Comparison of ENCODE assay signal across 29 cellular contexts in the genomic region with DNA sequence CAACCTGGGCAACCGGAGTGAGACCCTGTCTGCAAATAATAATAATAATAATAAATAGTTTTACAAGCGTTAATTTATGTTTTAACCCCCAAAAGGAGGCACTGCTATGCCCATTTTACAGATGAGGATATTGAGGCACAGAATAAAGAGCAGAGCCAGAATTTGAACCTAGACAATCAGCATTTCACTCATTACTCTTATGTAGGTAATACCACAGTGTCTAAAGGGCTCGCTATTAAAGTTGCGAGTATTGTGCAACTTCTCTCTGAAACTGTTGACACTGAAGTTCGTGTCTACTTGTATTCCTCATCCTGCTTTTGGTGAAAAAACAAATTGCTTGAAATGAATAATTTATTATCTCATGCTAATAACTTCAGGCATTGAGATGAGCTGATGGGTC. TPM values are rescaled to one million over a fixed set of nuclear protein-coding genes. Genes with fewer than 3 reads are reported as not detected.
"Had no signal": no experiment of that assay in that cellular context is flagged by ENCODE, and none has a peak within 500 bp of the region (broad histone marks: within the 10 kb centered on the region; RNA-seq: fewer than 3 reads in every experiment).

No MANE protein-coding gene starts in this region.

- H3K4me3 ChIP-seq: lung, ovary, psoas muscle, sigmoid colon had no signal

- H3K9me3 Mint-ChIP-seq: dendritic cell treated with granulocyte-macrophage colony-stimulating factor and Interleukin-4, amounts not matched to agents 40 ng/mL and 50 ng/mL, for 4 days; endodermal cell; memory B cell; natural killer cell; stimulated activated memory B cell treated with anti-CD40 and anti-IgM and Interleukin-4, amounts not matched to agents 10 μg/mL and 1 μg/mL and 100 μg/mL, for 72 hours; type B pancreatic cell had no signal

- ATAC-seq: esophagus mucosa; gastrocnemius medialis; left lobe of liver; psoas muscle; right cardiac atrium; stimulated activated memory B cell treated with anti-CD40 and anti-IgM and Interleukin-4, amounts not matched to agents 10 μg/mL and 1 μg/mL and 100 μg/mL, for 72 hours had no signal

- H3K27ac Mint-ChIP-seq: dendritic cell treated with granulocyte-macrophage colony-stimulating factor and Interleukin-4, amounts not matched to agents 40 ng/mL and 50 ng/mL, for 4 days; endodermal cell; memory B cell; stimulated activated memory B cell treated with anti-CD40 and anti-IgM and Interleukin-4, amounts not matched to agents 10 μg/mL and 1 μg/mL and 100 μg/mL, for 72 hours had no signal

- H3K36me3 ChIP-seq: gastrocnemius medialis, ovary, sigmoid colon, tibial artery had no signal

- H3K36me3 Mint-ChIP-seq: memory B cell; stimulated activated memory B cell treated with anti-CD40 and anti-IgM and Interleukin-4, amounts not matched to agents 10 μg/mL and 1 μg/mL and 100 μg/mL, for 72 hours; type B pancreatic cell had no signal

- H3K4me3 Mint-ChIP-seq: dendritic cell treated with granulocyte-macrophage colony-stimulating factor and Interleukin-4, amounts not matched to agents 40 ng/mL and 50 ng/mL, for 4 days had no signal

- H3K9me3 ChIP-seq: gastrocnemius medialis, ovary, psoas muscle, sigmoid colon, testis, tibial artery had no signal

- DNase-seq: effector CD8-positive, alpha-beta T cell; endodermal cell; foreskin fibroblast; gastrocnemius medialis; head of caudate nucleus; kidney; natural killer cell; occipital lobe; posterior cingulate gyrus; sigmoid colon; stimulated activated CD4-positive, alpha-beta T cell treated with anti-CD3 and anti-CD28 coated beads, Interleukin-2, amount 100 ng/mL, for 24 hours; stimulated activated CD4-positive, alpha-beta T cell treated with anti-CD3 and anti-CD28 coated beads, Interleukin-4, amount 100 ng/mL, for 24 hours; stimulated activated naive CD8-positive, alpha-beta T cell treated with anti-CD3 and anti-CD28 coated beads, Interleukin-15, Interleukin-2, amounts not matched to agents 100 U/mL and 50 U/mL, for 24 hours; substantia nigra; testis; tibial artery had no signal

- H3K27me3 ChIP-seq: gastrocnemius medialis, ovary, testis, tibial artery had no signal

- H3K27ac ChIP-seq: epithelial cell of prostate, gastrocnemius medialis, ovary, psoas muscle, sigmoid colon, testis, tibial artery had no signal

RNA-seq across cellular contexts. Expression of gene C2CD4A, which starts 2.8 kb away (rescaled TPM):
- total RNA-seq: endodermal cell, natural killer cell, right cardiac atrium, skeletal muscle tissue had no signal
- polyA plus RNA-seq: neural cell had no signal
